6 cellular contexts compared by ENCODE assay signal in the genomic region with DNA sequence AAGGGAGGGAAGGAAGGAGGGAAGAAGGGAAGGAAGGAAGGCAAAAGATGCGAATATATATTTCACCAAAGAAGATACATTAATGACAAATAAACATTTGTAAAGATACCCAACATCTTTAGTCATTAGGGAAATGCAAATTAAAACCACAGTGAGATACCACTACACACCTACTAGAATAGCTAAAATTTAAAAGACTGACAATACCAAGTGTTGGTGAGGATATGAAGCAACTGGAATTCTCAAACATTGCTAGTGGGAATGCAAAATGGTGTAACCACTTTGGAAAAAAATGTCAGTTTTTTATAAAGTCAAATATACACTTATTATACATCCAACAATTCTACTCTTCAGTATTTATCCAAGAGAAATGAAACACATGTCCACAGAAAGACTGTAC.
"Had no signal": no experiment of that assay in that cellular context is flagged by ENCODE, and none has a peak within 500 bp of the region (broad histone marks: within the 10 kb centered on the region; RNA-seq: fewer than 3 reads in every experiment).

No MANE protein-coding gene starts in this region.

- DNase-seq: IMR-90, KBM-7, KG1 had no signal

- H3K4me3 ChIP-seq: K562 had no signal

- H3K27ac ChIP-seq: HL-60, KMS-11 had no signal
